Comparison of ENCODE assay signal across 18 cellular contexts in the genomic region with DNA sequence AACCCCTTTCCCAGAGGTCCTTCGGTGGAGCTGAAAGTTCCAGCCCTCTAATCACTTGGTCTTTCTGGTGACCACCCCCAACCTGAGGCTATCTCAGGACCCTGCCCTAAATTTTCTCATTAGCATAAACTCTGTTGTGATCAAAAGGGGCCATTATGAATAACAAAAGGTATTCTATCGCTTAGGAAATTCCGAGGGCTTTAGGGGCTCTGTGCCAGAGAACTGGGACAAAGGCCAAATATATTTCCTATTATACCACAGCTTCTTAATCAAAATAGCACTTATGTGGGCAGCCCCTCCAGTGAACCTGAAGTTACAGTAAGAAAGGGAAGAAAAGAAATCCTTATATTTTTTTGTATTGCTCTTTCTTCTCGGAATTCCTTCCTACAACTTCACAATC.
DNase-seq lines count a peak whose midpoint lies in the region; ATAC-seq, FAIRE-seq and TF ChIP-seq lines count a peak whose summit lies in the region.
"Had no signal": no experiment of that assay in that cellular context is flagged by ENCODE, and none has a peak within 500 bp of the region (broad histone marks: within the 10 kb centered on the region; RNA-seq: fewer than 3 reads in every experiment).

No MANE protein-coding gene starts in this region.

- no peak for FAIRE-seq in GM12891 (lab: Jason Lieb, UNC)
- FAIRE-seq: GM19239 had no signal

- TF ChIP-seq POLR2A in GM12891 (IDR thresholded peaks at IDR 0.05; ENCODE audit: low read depth, low read length): no peak

- H3K4me3 ChIP-seq in HAP-1: no peak overlapping the region
- no peak overlapping the region for H3K4me3 ChIP-seq in astrocyte of the spinal cord (ENCODE audit: low read depth, low read length)
- no peak overlapping the region for H3K4me3 ChIP-seq in Karpas-422 (ENCODE audit: low read length)
- H3K4me3 ChIP-seq: MG63 had no signal

- ATAC-seq in GM18873 (IDR thresholded peaks at IDR 0.05; ENCODE audit: low FRiP score, unreplicated experiment): no peak
- ATAC-seq: HCT116 had no signal

- no peak overlapping the region for H3K4me2 ChIP-seq in Karpas-422 (ENCODE audit: low read depth, low read length, poor library complexity, severe bottlenecking)

- no peak for TF ChIP-seq CTCF in astrocyte of the spinal cord (IDR thresholded peaks at IDR 0.05; ENCODE audit: low read depth, low read length)

- H3K36me3 ChIP-seq in HAP-1 (replicated peaks) (no peaks in the 10 kb centered on the region), Karpas-422 (ENCODE audit: insufficient read depth, low read length) (no peaks in the 10 kb centered on the region)
- H3K36me3 ChIP-seq: MG63 had no signal

- H3K79me2 ChIP-seq in Karpas-422 (ENCODE audit: low read length): no peaks in the 10 kb centered on the region

- in situ Hi-C loops in HAP-1 (cut with MboI; ENCODE audit: low sequenced_read_pairs) (no loop called here), astrocyte of the spinal cord (cut with HindIII; ENCODE audit: low sequenced_read_pairs) (no loop called here)

- no peak overlapping the region for H3K9ac ChIP-seq in Karpas-422 (ENCODE audit: low read length)

- no peak overlapping the region for H3K27ac ChIP-seq in Karpas-422 (ENCODE audit: low read length)
- H3K27ac ChIP-seq: RWPE1 had no signal

- no peaks in the 10 kb centered on the region; the same call in 1 of the 2 replicates for H3K27me3 ChIP-seq in HAP-1 (ENCODE audit: low read depth)
- no peaks in the 10 kb centered on the region for H3K27me3 ChIP-seq in Karpas-422 (ENCODE audit: low read length)
- H3K27me3 ChIP-seq: MG63 had no signal

- H4K20me1 ChIP-seq in Karpas-422 (ENCODE audit: insufficient read depth, low read depth, low read length): no peaks in the 10 kb centered on the region

- H2AFZ ChIP-seq in Karpas-422 (ENCODE audit: low read length): no peak overlapping the region

- H3K9me2 ChIP-seq in Karpas-422 (replicated peaks; ENCODE audit: insufficient read depth, low read length): no peaks in the 10 kb centered on the region

- H3K9me3 ChIP-seq in HAP-1 (no peaks in the 10 kb centered on the region), Karpas-422 (ENCODE audit: low read length) (no peaks in the 10 kb centered on the region)
- H3K9me3 ChIP-seq: MG63 had no signal

- DNase-seq in DMS79 (lab: John Stamatoyannopoulos, UW) (peak; percentile 69), HAP-1 (ENCODE audit: low spot score in 2 of 2) (peak; percentile 68 to 90), astrocyte of the spinal cord (ENCODE audit: low read depth, low spot score) (peak; percentile 12), iris pigment epithelial cell (ENCODE audit: low read depth) (peak; percentile 9), Kasumi-1 (lab: John Stamatoyannopoulos, UW) (no peak), GM12891 (ENCODE audit: insufficient read length, low spot score) (no peak), Karpas-422 (no peak)
- DNase-seq: AML-193, DMS 273 treated with DMSO at 0.1 percent for 48 hours, KG1, MG63, NCI-H187, NCI-H226, NCI-H526 had no signal

- peaks cover 21% of the 10 kb centered on the region for H3K4me1 ChIP-seq in HAP-1
- no peaks in the 10 kb centered on the region for H3K4me1 ChIP-seq in Karpas-422 (ENCODE audit: low read length)

TF ChIP-seq in GM12891, 5 proteins besides CTCF, POLR2A, EP300 and RAD21:
- TF ChIP-seq SPI1 (IDR thresholded peaks at IDR 0.05; ENCODE audit: low read depth, low read length) (no peak), POU2F2 (IDR thresholded peaks at IDR 0.05; ENCODE audit: low read depth, low read length) (no peak), PAX5 (IDR thresholded peaks at IDR 0.05; ENCODE audit: insufficient read depth, low read length, severe bottlenecking) (no peak), TAF1 (IDR thresholded peaks at IDR 0.05; ENCODE audit: low read depth, low read length) (no peak), POLR2AphosphoS5 (IDR thresholded peaks at IDR 0.05; ENCODE audit: low read depth, low read length) (no peak)

Comparison
In these comparisons a context has a peak if more than half of its experiments do, and no peak if none do; other contexts are left out.
1. DNase-seq: peak in DMS79 (single experiment), HAP-1 (2 of 2), astrocyte of the spinal cord (single experiment) and iris pigment epithelial cell (single experiment); none in Kasumi-1 (0 of 2), GM12891 (single experiment) and Karpas-422 (single experiment).